ENCODE assay signal across 9 cellular contexts in genomic region chr13:30618938-30619289, GRCh38. TPM values are rescaled to one million over a fixed set of nuclear protein-coding genes. Genes with fewer than 3 reads are reported as not detected.
DNase-seq lines count a peak whose midpoint lies in the region; ATAC-seq and TF ChIP-seq lines count a peak whose summit lies in the region.
"Had no signal": no experiment of that assay in that cellular context is flagged by ENCODE, and none has a peak within 500 bp of the region (broad histone marks: within the 10 kb centered on the region; RNA-seq: fewer than 3 reads in every experiment).

No MANE protein-coding gene starts in this region.

- peak overlapping the region; percentile 94 to 98 (median 98) for H3K9ac ChIP-seq in skeletal muscle tissue (ENCODE audit: low read depth in 1 of 3, low read length in 3 of 3)

- H3K36me3 ChIP-seq in skeletal muscle tissue (ENCODE audit: control insufficient read depth in 3 of 3, insufficient read depth in 3 of 3, low read length in 3 of 3) (peaks cover 0 to 11% (median 5%) of the 10 kb centered on the region in 3 donors), mucosa of descending colon (ENCODE audit: low read depth) (no peaks in the 10 kb centered on the region)

- no peak for ATAC-seq in mucosa of descending colon

- H3K9me3 ChIP-seq in skeletal muscle tissue (ENCODE audit: control insufficient read depth in 3 of 3, low read length in 3 of 3) (no peaks in the 10 kb centered on the region), mucosa of descending colon (no peaks in the 10 kb centered on the region)

- CTCF ChIA-PET in RWPE1 (lab: Yijun Ruan, JAX) = no interaction called here
- CTCF ChIA-PET in GM10248 (lab: Yijun Ruan, JAX) = interaction anchor here (2.1 to 3.1 kb wide), 2 partner anchors 11 to 486 kb away, joined by 10 to 11 read pairs; no protein-coding TSS in a partner anchor

- no peaks in the 10 kb centered on the region for H3K27me3 ChIP-seq in skeletal muscle tissue (ENCODE audit: control insufficient read depth in 3 of 3, insufficient read depth in 3 of 3, low read length in 3 of 3)

- POLR2A ChIA-PET in RWPE1 (lab: Yijun Ruan, JAX; ENCODE audit: low non-redundant PET) = no interaction called here
- POLR2A ChIA-PET in GM10248 (lab: Yijun Ruan, JAX) = interaction anchor here (0.6 kb wide), 1 partner anchor 14 kb away, joined by 6 read pairs; no protein-coding TSS in a partner anchor

- intact Hi-C loops in mucosa of descending colon (cut with DNase I, micrococcal nuclease) = no loop called here
- intact Hi-C loops in posterior cingulate gyrus (cut with DNase I) = loop anchor here (5.0 kb wide), 2 partner anchors 183 to 487 kb away; no protein-coding TSS in a partner anchor

- H3K4me1 ChIP-seq in skeletal muscle tissue (ENCODE audit: control insufficient read depth in 3 of 3, insufficient read depth in 3 of 3, low read length in 3 of 3) (peaks cover 10 to 24% (median 19%) of the 10 kb centered on the region in 3 donors), mucosa of descending colon (ENCODE audit: low read depth) (peaks cover 23% of the 10 kb centered on the region)

- DNase-seq in RWPE1 (ENCODE audit: low spot score) (peak; percentile 3), foreskin fibroblast (no peak), mucosa of descending colon (no peak), SKM-1 treated with dmso at 0.1 percent for 144 hours (lab: John Stamatoyannopoulos, UW; ENCODE audit: unreplicated experiment) (no peak), posterior cingulate gyrus (no peak), GM10248 (ENCODE audit: extremely low spot score) (no peak)
- DNase-seq: activated naive CD4-positive, alpha-beta T cell treated with anti-CD3 and anti-CD28 coated beads for 36 hours had no signal

- TF ChIP-seq CTCF in RWPE1 (conservative IDR thresholded peaks at IDR 0.05; ENCODE audit: low read depth) (no peak), foreskin fibroblast (IDR thresholded peaks at IDR 0.05; ENCODE audit: low read depth, low read length) (no peak), mucosa of descending colon (IDR thresholded peaks at IDR 0.05) (no peak), GM10248 (IDR thresholded peaks at IDR 0.05; ENCODE audit: control extremely low read depth, extremely low read depth, low read depth, missing control alignments) (no peak)

- H3K27ac ChIP-seq in RWPE1 (no peak overlapping the region), skeletal muscle tissue (ENCODE audit: low read depth, low read length) (no peak overlapping the region)

- H3K4me3 ChIP-seq in GM08714 (ENCODE audit: low read length) (peak overlapping the region; percentile 86), foreskin fibroblast (ENCODE audit: low read depth in 1 of 2, low read length in 2 of 2) (peak overlapping the region; percentile 96 to 100), skeletal muscle tissue (ENCODE audit: low read length in 3 of 3) (peak overlapping the region; percentile 85 to 98 (median 97)), mucosa of descending colon (no peak overlapping the region)

RNA-seq across cellular contexts. Expression of gene USPL1, which starts 1.2 kb away (rescaled TPM):
- total RNA-seq in skeletal muscle tissue (16.2 TPM), mucosa of descending colon (10 to 100 TPM; 10.9 to 16.1 (median 11.4) TPM)
